Comparison of ENCODE assay signal across 8 cellular contexts in the genomic region with DNA sequence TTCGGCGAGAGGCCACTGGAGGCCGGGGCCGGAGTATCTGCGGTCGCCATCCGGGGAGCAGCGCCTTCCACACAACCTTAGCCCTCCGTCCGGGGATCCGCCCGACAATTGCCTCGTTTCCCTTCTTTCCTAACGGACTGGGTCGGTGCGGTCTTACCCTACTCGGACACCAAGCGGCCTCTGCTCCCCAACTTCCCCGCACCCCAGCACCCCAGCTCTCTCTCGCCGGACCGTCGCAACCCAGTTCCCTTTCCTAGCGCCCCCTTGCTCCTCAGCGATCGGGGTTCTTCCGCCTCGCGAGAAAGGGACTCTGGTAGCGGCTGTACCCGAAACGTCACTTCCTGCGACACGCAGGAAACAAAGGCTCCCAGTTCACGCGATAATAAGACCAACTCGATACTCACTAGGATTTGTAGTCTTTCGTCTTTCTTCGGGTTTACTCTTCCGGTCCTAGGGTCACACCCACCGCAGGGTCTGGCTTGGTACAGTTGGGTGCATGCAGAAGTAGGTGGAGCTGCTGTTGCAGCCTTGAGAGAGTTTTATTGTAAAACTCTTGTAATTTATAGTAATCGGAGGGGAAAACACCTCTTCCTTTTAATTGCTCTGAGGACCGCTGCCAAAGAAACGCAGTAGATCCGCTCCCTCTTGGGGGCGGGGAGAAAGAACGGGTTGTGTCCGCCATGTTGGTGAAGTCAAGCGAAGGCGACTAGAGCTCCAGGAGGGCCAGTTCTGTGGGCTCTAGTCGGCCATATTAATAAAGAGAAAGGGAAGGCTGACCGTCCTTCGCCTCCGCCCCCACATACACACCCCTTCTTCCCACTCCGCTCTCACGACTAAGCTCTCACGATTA. TPM values are rescaled to one million over a fixed set of nuclear protein-coding genes. Genes with fewer than 3 reads are reported as not detected.
A peak's percentile ranks its signal among the peaks of the same experiment; 100 is the strongest.
DNase-seq lines count a peak whose midpoint lies in the region; ATAC-seq and TF ChIP-seq lines count a peak whose summit lies in the region.

A gene (plus strand): TSS at position 741 of the 850 bp plus-strand sequence. CDS start 209 bp downstream, outside the sequence.
A gene with protein sequence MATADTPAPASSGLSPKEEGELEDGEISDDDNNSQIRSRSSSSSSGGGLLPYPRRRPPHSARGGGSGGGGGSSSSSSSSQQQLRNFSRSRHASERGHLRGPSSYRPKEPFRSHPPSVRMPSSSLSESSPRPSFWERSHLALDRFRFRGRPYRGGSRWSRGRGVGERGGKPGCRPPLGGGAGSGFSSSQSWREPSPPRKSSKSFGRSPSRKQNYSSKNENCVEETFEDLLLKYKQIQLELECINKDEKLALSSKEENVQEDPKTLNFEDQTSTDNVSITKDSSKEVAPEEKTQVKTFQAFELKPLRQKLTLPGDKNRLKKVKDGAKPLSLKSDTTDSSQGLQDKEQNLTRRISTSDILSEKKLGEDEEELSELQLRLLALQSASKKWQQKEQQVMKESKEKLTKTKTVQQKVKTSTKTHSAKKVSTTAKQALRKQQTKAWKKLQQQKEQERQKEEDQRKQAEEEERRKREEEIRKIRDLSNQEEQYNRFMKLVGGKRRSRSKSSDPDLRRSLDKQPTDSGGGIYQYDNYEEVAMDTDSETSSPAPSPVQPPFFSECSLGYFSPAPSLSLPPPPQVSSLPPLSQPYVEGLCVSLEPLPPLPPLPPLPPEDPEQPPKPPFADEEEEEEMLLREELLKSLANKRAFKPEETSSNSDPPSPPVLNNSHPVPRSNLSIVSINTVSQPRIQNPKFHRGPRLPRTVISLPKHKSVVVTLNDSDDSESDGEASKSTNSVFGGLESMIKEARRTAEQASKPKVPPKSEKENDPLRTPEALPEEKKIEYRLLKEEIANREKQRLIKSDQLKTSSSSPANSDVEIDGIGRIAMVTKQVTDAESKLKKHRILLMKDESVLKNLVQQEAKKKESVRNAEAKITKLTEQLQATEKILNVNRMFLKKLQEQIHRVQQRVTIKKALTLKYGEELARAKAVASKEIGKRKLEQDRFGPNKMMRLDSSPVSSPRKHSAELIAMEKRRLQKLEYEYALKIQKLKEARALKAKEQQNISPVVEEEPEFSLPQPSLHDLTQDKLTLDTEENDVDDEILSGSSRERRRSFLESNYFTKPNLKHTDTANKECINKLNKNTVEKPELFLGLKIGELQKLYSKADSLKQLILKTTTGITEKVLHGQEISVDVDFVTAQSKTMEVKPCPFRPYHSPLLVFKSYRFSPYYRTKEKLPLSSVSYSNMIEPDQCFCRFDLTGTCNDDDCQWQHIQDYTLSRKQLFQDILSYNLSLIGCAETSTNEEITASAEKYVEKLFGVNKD (N-terminal part only) (minus strand): TSS at position 288 of the 850 bp plus-strand sequence. CDS start 238 bp downstream, at position 50.

- H3K4me2 ChIP-seq in neural progenitor cell = peak within 1 kb of the TSS; percentile 91

- peaks cover 11% of the 10 kb centered on the region for H3F3A ChIP-seq in neural progenitor cell (ENCODE audit: low read depth)

- TF ChIP-seq CTCF in foreskin keratinocyte (conservative IDR thresholded peaks at IDR 0.05) (peak; percentile 60), neural progenitor cell (IDR thresholded peaks at IDR 0.05) (peak; percentile 42)

- peaks cover 26% of the 10 kb centered on the region for H4K20me1 ChIP-seq in neural progenitor cell (ENCODE audit: low read depth)

- H3K4me1 ChIP-seq in HAP-1 (peaks cover 8% of the 10 kb centered on the region), foreskin keratinocyte (no peaks in the 10 kb centered on the region), neural progenitor cell (peaks cover 21% of the 10 kb centered on the region)

- peaks cover 22% of the 10 kb centered on the region for H3K4me1 Mint-ChIP-seq in neural progenitor cell

- H3K36me3 ChIP-seq in HAP-1 (replicated peaks) = peaks cover 13% of the 10 kb centered on the region
- H3K36me3 ChIP-seq in MG63 = peaks cover 33% of the 10 kb centered on the region
- peaks cover 11% of the 10 kb centered on the region for H3K36me3 ChIP-seq in neural progenitor cell

- H3K9me3 Mint-ChIP-seq in neural progenitor cell = no peaks in the 10 kb centered on the region

- no peaks in the 10 kb centered on the region for H3K9me3 ChIP-seq in HAP-1
- H3K9me3 ChIP-seq in MG63 = no peaks in the 10 kb centered on the region
- H3K9me3 ChIP-seq in neural progenitor cell (ENCODE audit: low read depth) = no peaks in the 10 kb centered on the region

- H3K79me2 ChIP-seq in neural progenitor cell (ENCODE audit: low read depth) = peaks cover 76% of the 10 kb centered on the region

- H3K27ac ChIP-seq in foreskin keratinocyte (peak within 1 kb of the TSS; percentile 85), neural progenitor cell (peak within 1 kb of the TSS; percentile 98)

- peak; percentile 86 for ATAC-seq in foreskin keratinocyte

- peak within 1 kb of the TSS; percentile 99 for H3K27ac Mint-ChIP-seq in neural progenitor cell

- H3K27me3 ChIP-seq in HAP-1 (ENCODE audit: low read depth) = no peaks in the 10 kb centered on the region
- no peaks in the 10 kb centered on the region for H3K27me3 ChIP-seq in MG63
- no peaks in the 10 kb centered on the region for H3K27me3 ChIP-seq in foreskin keratinocyte
- H3K27me3 ChIP-seq in neural progenitor cell = no peaks in the 10 kb centered on the region

- peak within 1 kb of the TSS; percentile 79 for H3K4me3 ChIP-seq in HAP-1
- peak within 1 kb of the TSS; percentile 89 for H3K4me3 ChIP-seq in MG63
- H3K4me3 ChIP-seq in neural progenitor cell = peak within 1 kb of the TSS; percentile 86

- peak within 1 kb of the TSS; percentile 92 for H3K9ac ChIP-seq in neural progenitor cell

- H2AFZ ChIP-seq in neural progenitor cell (replicated peaks) = peak within 1 kb of the TSS; percentile 97

- in situ Hi-C loops in HAP-1 (cut with MboI; ENCODE audit: low sequenced_read_pairs) = no loop called here

- H3K4me3 Mint-ChIP-seq in neural progenitor cell = peak within 1 kb of the TSS; percentile 95

- DNase-seq in GDM1 (lab: John Stamatoyannopoulos, UW) (peak; percentile 96), HAP-1 (ENCODE audit: low spot score in 2 of 2) (peak; percentile 94 to 100), MG63 (peak; percentile 96), SHP77 treated with DMSO at 0.1 percent for 48 hours (lab: John Stamatoyannopoulos, UW) (peak; percentile 99), foreskin keratinocyte (peak; percentile 99 to 100), neural progenitor cell (ENCODE audit: low spot score) (peak; percentile 98), stromal cell of bone marrow (ENCODE audit: low read depth) (peak; percentile 99)
- DNase-seq in activated gamma-delta T cell treated with anti-CD3 and anti-CD28 coated beads, Interleukin-2, amount 50 U/mL, for 16 hours (ENCODE audit: low read depth) = peak; percentile 81

- H3K36me3 Mint-ChIP-seq in neural progenitor cell = peaks cover 21% of the 10 kb centered on the region

- H3K27me3 Mint-ChIP-seq in neural progenitor cell (ENCODE audit: insufficient read depth, low read depth) = no peaks in the 10 kb centered on the region

RNA-seq across cellular contexts. Expression of the first gene that starts in this region (rescaled TPM):
- total RNA-seq in MG63 (2014; rRNA removed; shearing (Covaris generic); ENCODE audit: low replicate concordance) = 1.3 and 3.0 TPM in 2 replicates
- 2.2 and 2.7 TPM in 2 replicates for total RNA-seq in foreskin keratinocyte
- 3.1 and 3.3 TPM in 2 replicates for polyA plus RNA-seq in foreskin keratinocyte
- total RNA-seq in neural progenitor cell (ENCODE audit: low replicate concordance) = 15.9 and 37.3 TPM in 2 replicates

RNA-seq across cellular contexts. Expression of the second gene that starts in this region (rescaled TPM):
- total RNA-seq in MG63 (2014; rRNA removed; shearing (Covaris generic); ENCODE audit: low replicate concordance) = 11.5 and 34.6 TPM in 2 replicates
- total RNA-seq in foreskin keratinocyte (17.6 and 22.2 TPM in 2 replicates), neural progenitor cell (ENCODE audit: low replicate concordance) (22.8 and 37.9 TPM in 2 replicates)
- polyA plus RNA-seq in foreskin keratinocyte = 10.3 and 10.6 TPM in 2 replicates

Comparison
In these comparisons a context has a peak if more than half of its experiments do, and no peak if none do; other contexts are left out.
1. Peak in every context shown above with its lines: DNase-seq, ATAC-seq, H3K4me3 ChIP-seq and H3K27ac ChIP-seq.